Comparison of ENCODE assay signal across 1 cellular context in the genomic region with DNA sequence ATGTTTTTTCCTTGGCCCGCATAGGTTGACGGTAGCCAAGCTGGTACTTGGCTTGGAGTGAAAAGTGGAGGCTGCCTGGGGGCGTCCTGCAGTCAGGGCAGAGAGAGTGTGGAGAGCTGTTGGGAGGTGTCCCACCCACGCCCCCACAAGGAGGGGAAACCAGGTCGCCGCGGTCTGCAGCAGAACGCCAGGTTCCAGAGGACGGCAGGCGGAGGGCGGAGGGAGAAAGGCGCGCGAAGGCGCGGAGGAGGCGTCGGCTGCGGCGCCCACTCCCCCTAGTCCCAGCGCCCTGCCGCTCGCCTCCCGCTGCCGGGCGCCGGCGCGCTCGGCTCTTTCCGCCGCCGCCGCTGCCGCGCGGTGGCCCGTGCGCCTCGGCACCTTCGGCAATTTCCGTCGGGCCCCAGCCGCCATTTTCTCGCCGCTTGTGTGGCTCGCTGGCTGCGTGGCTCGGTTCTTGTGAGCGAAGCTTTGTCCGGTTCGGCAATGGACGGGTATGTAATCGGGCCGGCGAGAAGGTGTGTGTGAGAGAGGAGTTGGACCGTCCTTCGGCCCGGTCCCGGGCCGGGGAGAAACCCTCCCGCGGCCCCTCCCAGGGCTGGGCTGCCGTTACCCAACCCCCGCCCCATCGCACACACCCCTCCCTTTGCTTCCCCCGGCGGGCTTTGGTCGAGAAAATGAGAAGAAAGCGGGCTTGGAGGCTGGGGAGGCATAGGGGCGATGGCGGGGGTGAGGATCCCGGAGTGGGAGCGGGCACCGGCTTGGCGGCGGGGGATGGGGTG.
TF ChIP-seq lines count a peak whose summit lies in the region.

A gene with protein sequence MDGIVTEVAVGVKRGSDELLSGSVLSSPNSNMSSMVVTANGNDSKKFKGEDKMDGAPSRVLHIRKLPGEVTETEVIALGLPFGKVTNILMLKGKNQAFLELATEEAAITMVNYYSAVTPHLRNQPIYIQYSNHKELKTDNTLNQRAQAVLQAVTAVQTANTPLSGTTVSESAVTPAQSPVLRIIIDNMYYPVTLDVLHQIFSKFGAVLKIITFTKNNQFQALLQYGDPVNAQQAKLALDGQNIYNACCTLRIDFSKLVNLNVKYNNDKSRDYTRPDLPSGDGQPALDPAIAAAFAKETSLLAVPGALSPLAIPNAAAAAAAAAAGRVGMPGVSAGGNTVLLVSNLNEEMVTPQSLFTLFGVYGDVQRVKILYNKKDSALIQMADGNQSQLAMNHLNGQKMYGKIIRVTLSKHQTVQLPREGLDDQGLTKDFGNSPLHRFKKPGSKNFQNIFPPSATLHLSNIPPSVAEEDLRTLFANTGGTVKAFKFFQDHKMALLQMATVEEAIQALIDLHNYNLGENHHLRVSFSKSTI (plus strand): TSS at position 403 of the 779 bp plus-strand sequence. CDS start 81 bp downstream, at position 484.

TF ChIP-seq in HEK293, 187 proteins besides CTCF, POLR2A, EP300 and RAD21 (continued from another document and continues in another):
- TF ChIP-seq ZNF280C (tag by site-specific recombination; IDR thresholded peaks at IDR 0.05) (no peak), TRIM28 (IDR thresholded peaks at IDR 0.05; ENCODE audit: borderline replicate concordance, low read length) (no peak), IKZF3 (tag by site-specific recombination; IDR thresholded peaks at IDR 0.05) (no peak), SP7 (tag by site-specific recombination; IDR thresholded peaks at IDR 0.05) (0 out of 2 replicates have a peak, but pooled peaks have one; percentile 23), ZNF157 (tag by site-specific recombination; IDR thresholded peaks at IDR 0.05) (no peak), OVOL3 (tag by site-specific recombination; IDR thresholded peaks at IDR 0.05) (no peak), ZXDB (tag by site-specific recombination; IDR thresholded peaks at IDR 0.05) (peak; percentile 41; the same call in 1 of the 2 replicates), MZF1 (tag by site-specific recombination; IDR thresholded peaks at IDR 0.05; ENCODE audit: borderline replicate concordance) (no peak), GLIS1 (tag by site-specific recombination; IDR thresholded peaks at IDR 0.05) (peak; percentile 42; the same call in 1 of the 2 replicates), ZBTB49 (tag by site-specific recombination; IDR thresholded peaks at IDR 0.05; ENCODE audit: low read depth) (no peak), ZNF155 (tag by site-specific recombination; IDR thresholded peaks at IDR 0.05) (no peak), ZNF473 (tag by site-specific recombination; IDR thresholded peaks at IDR 0.05) (no peak), ZNF623 (tag by site-specific recombination; IDR thresholded peaks at IDR 0.05) (no peak), GLI2 (tag by site-specific recombination; IDR thresholded peaks at IDR 0.05; ENCODE audit: borderline replicate concordance, low read depth) (no peak), ZNF133 (tag by site-specific recombination; IDR thresholded peaks at IDR 0.05) (no peak), TCF7L2 (IDR thresholded peaks at IDR 0.05; ENCODE audit: borderline replicate concordance, low read depth, low read length) (no peak), ZNF791 (tag by site-specific recombination; IDR thresholded peaks at IDR 0.05) (no peak), ZBTB8A (tag by site-specific recombination; IDR thresholded peaks at IDR 0.05) (peak; percentile 100), ZNF555 (tag by site-specific recombination; conservative IDR thresholded peaks at IDR 0.05) (no peak), GLIS2 (tag by site-specific recombination; IDR thresholded peaks at IDR 0.05) (peak; percentile 77; the same call in 1 of the 2 replicates), MEIS1 (CRISPR knock-in tag; IDR thresholded peaks at IDR 0.05; ENCODE audit: borderline replicate concordance) (no peak), ZNF610 (tag by site-specific recombination; IDR thresholded peaks at IDR 0.05; ENCODE audit: borderline replicate concordance) (peak; percentile 45; the same call in 1 of the 2 replicates), ZNF704 (tag by site-specific recombination; IDR thresholded peaks at IDR 0.05) (no peak), ZFHX2 (tag by site-specific recombination; conservative IDR thresholded peaks at IDR 0.05) (peak; percentile 97), ZNF398 (tag by site-specific recombination; IDR thresholded peaks at IDR 0.05) (peak; percentile 87)
- TF ChIP-seq, protein P1, sequence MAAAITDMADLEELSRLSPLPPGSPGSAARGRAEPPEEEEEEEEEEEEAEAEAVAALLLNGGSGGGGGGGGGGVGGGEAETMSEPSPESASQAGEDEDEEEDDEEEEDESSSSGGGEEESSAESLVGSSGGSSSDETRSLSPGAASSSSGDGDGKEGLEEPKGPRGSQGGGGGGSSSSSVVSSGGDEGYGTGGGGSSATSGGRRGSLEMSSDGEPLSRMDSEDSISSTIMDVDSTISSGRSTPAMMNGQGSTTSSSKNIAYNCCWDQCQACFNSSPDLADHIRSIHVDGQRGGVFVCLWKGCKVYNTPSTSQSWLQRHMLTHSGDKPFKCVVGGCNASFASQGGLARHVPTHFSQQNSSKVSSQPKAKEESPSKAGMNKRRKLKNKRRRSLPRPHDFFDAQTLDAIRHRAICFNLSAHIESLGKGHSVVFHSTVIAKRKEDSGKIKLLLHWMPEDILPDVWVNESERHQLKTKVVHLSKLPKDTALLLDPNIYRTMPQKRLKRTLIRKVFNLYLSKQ (tag by site-specific recombination; IDR thresholded peaks at IDR 0.05; ENCODE audit: borderline replicate concordance): no peak
- TF ChIP-seq, protein P2, sequence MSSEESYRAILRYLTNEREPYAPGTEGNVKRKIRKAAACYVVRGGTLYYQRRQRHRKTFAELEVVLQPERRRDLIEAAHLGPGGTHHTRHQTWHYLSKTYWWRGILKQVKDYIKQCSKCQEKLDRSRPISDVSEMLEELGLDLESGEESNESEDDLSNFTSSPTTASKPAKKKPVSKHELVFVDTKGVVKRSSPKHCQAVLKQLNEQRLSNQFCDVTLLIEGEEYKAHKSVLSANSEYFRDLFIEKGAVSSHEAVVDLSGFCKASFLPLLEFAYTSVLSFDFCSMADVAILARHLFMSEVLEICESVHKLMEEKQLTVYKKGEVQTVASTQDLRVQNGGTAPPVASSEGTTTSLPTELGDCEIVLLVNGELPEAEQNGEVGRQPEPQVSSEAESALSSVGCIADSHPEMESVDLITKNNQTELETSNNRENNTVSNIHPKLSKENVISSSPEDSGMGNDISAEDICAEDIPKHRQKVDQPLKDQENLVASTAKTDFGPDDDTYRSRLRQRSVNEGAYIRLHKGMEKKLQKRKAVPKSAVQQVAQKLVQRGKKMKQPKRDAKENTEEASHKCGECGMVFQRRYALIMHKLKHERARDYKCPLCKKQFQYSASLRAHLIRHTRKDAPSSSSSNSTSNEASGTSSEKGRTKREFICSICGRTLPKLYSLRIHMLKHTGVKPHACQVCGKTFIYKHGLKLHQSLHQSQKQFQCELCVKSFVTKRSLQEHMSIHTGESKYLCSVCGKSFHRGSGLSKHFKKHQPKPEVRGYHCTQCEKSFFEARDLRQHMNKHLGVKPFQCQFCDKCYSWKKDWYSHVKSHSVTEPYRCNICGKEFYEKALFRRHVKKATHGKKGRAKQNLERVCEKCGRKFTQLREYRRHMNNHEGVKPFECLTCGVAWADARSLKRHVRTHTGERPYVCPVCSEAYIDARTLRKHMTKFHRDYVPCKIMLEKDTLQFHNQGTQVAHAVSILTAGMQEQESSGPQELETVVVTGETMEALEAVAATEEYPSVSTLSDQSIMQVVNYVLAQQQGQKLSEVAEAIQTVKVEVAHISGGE (tag by site-specific recombination; conservative IDR thresholded peaks at IDR 0.05; ENCODE audit: low read depth): no peak
- TF ChIP-seq, protein P3, sequence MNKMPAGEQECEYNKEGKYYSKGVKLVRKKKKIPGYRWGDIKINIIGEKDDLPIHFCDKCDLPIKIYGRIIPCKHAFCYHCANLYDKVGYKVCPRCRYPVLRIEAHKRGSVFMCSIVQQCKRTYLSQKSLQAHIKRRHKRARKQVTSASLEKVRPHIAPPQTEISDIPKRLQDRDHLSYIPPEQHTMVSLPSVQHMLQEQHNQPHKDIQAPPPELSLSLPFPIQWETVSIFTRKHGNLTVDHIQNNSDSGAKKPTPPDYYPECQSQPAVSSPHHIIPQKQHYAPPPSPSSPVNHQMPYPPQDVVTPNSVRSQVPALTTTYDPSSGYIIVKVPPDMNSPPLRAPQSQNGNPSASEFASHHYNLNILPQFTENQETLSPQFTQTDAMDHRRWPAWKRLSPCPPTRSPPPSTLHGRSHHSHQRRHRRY (tag by site-specific recombination; IDR thresholded peaks at IDR 0.05): no peak
- TF ChIP-seq, protein P4, sequence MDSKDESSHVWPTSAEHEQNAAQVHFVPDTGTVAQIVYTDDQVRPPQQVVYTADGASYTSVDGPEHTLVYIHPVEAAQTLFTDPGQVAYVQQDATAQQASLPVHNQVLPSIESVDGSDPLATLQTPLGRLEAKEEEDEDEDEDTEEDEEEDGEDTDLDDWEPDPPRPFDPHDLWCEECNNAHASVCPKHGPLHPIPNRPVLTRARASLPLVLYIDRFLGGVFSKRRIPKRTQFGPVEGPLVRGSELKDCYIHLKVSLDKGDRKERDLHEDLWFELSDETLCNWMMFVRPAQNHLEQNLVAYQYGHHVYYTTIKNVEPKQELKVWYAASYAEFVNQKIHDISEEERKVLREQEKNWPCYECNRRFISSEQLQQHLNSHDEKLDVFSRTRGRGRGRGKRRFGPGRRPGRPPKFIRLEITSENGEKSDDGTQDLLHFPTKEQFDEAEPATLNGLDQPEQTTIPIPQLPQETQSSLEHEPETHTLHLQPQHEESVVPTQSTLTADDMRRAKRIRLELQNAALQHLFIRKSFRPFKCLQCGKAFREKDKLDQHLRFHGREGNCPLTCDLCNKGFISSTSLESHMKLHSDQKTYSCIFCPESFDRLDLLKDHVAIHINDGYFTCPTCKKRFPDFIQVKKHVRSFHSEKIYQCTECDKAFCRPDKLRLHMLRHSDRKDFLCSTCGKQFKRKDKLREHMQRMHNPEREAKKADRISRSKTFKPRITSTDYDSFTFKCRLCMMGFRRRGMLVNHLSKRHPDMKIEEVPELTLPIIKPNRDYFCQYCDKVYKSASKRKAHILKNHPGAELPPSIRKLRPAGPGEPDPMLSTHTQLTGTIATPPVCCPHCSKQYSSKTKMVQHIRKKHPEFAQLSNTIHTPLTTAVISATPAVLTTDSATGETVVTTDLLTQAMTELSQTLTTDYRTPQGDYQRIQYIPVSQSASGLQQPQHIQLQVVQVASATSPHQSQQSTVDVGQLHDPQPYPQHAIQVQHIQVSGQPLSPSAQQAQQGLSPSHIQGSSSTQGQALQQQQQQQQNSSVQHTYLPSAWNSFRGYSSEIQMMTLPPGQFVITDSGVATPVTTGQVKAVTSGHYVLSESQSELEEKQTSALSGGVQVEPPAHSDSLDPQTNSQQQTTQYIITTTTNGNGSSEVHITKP (tag by site-specific recombination; IDR thresholded peaks at IDR 0.05): no peak; the same call in 1 of the 2 replicates
- TF ChIP-seq, protein P5, sequence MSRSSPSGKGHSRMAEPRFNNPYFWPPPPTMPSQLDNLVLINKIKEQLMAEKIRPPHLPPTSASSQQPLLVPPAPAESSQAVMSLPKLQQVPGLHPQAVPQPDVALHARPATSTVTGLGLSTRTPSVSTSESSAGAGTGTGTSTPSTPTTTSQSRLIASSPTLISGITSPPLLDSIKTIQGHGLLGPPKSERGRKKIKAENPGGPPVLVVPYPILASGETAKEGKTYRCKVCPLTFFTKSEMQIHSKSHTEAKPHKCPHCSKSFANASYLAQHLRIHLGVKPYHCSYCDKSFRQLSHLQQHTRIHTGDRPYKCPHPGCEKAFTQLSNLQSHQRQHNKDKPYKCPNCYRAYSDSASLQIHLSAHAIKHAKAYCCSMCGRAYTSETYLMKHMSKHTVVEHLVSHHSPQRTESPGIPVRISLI (tag by site-specific recombination; IDR thresholded peaks at IDR 0.05): no peak
